ENCODE assay signal across 1 cellular context in the genomic region with DNA sequence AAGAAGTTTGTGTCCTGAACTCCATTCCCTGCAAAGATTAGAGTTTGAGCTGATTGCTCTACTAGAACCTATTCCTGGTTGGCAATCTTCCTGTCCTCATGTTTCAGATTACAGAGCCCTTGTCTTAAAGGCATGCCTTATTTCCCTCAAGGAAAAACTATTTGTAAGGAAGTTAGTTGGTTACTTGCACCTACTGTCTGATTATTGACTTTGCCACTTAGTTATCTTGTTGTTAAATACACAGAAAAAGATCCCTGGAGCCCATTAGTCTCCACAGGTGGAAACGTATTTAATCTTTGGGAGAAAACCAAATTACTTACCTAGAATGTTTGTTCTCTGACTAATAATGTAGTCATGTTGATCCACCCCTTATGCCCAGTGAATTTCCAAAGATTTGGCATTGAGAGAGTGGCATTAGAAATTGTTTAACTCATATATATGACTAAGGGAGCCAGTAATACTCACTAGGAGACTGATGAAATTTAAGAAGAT.
TF ChIP-seq lines count a peak whose summit lies in the region.

No MANE protein-coding gene starts in this region.

TF ChIP-seq in A549, 52 proteins besides CTCF, POLR2A, EP300 and RAD21 (continued from another document):
- TF ChIP-seq ZSCAN20 (CRISPR knock-in tag; IDR thresholded peaks at IDR 0.05) (no peak), KDM1A (IDR thresholded peaks at IDR 0.05; ENCODE audit: low read depth) (no peak), MYC (IDR thresholded peaks at IDR 0.05; ENCODE audit: borderline replicate concordance, low read length) (no peak), RARB (CRISPR knock-in tag; IDR thresholded peaks at IDR 0.05) (no peak), ZC3H11A (IDR thresholded peaks at IDR 0.05) (no peak), NPAS2 (CRISPR knock-in tag; IDR thresholded peaks at IDR 0.05; ENCODE audit: borderline replicate concordance) (no peak), SMC3 (IDR thresholded peaks at IDR 0.05) (peak; percentile 47), SREBF2 (IDR thresholded peaks at IDR 0.05) (no peak)
- TF ChIP-seq, protein P1, sequence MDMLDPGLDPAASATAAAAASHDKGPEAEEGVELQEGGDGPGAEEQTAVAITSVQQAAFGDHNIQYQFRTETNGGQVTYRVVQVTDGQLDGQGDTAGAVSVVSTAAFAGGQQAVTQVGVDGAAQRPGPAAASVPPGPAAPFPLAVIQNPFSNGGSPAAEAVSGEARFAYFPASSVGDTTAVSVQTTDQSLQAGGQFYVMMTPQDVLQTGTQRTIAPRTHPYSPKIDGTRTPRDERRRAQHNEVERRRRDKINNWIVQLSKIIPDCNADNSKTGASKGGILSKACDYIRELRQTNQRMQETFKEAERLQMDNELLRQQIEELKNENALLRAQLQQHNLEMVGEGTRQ (IDR thresholded peaks at IDR 0.05): no peak
- TF ChIP-seq, protein P2, sequence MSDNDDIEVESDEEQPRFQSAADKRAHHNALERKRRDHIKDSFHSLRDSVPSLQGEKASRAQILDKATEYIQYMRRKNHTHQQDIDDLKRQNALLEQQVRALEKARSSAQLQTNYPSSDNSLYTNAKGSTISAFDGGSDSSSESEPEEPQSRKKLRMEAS (IDR thresholded peaks at IDR 0.05): no peak; the same call in 1 of the 2 replicates
